ENCODE assay signal across 26 cellular contexts in the genomic region with DNA sequence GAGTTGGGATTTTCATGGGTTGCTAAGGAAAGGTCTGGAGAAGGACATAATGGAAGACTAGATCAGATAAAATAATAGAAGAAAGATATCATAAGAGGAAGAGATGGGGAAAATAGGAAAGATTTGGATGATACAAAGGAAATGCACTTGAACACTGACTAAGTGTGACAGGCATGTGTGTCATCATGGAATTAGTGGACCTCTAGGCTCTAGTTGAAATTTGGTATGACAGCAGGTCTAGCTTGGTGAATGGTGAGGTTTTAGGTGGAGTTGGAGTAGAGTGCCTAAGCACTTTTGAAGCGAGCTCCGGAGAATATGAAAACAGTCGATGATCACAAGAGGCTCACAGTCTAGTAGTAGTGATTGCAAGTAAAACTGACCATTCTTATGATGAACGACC.
"Had no signal": no experiment of that assay in that cellular context is flagged by ENCODE, and none has a peak within 500 bp of the region (broad histone marks: within the 10 kb centered on the region; RNA-seq: fewer than 3 reads in every experiment).

No MANE protein-coding gene starts in this region.

- H3K27me3 ChIP-seq: gastroesophageal sphincter, right lobe of liver, suprapubic skin, tibial nerve had no signal

- DNase-seq: activated CD4-positive, alpha-beta T cell treated with anti-CD3 and anti-CD28 coated beads, Interleukin-2, amount 10 ng/mL, durations not matched to agents 7 days and 5 days; activated CD4-positive, CD25-positive, alpha-beta regulatory T cell treated with anti-CD3 and anti-CD28 coated beads, Interleukin-2, amount 50 U/mL, for 72 hours; activated CD8-positive, alpha-beta T cell treated with anti-CD3 and anti-CD28 coated beads, Interleukin-2, amount 10 ng/mL, durations not matched to agents 7 days and 5 days; activated gamma-delta T cell; activated naive CD4-positive, alpha-beta T cell treated with anti-CD3 and anti-CD28 coated beads, Interleukin-2, amount 50 U/mL, for 16 hours; aorta; central memory CD4-positive, alpha-beta T cell; dermis blood vessel endothelial cell; effector CD8-positive, alpha-beta T cell; head of caudate nucleus; hypothalamus; mesenchymal stem cell; right lobe of liver; stimulated activated CD4-positive, alpha-beta T cell treated with anti-CD3 and anti-CD28 coated beads, Interleukin-1b, Interleukin-23, amount 100 ng/mL, for 48 hours; stimulated activated naive CD8-positive, alpha-beta T cell treated with anti-CD3 and anti-CD28 coated beads, Interleukin-15, amount 100 ng/mL, for 72 hours; WERI-Rb-1 had no signal

- H3K9me3 ChIP-seq: gastroesophageal sphincter, right lobe of liver, suprapubic skin, tibial nerve had no signal

- H3K36me3 ChIP-seq: gastroesophageal sphincter, right lobe of liver, suprapubic skin, tibial nerve, WERI-Rb-1 had no signal

- H3K27ac ChIP-seq: gastroesophageal sphincter, right lobe of liver, skin epidermis, suprapubic skin, tibial nerve, WERI-Rb-1 had no signal

- H3K27ac Mint-ChIP-seq: activated CD4-positive, alpha-beta T cell treated with anti-CD3 and anti-CD28 coated beads, Interleukin-2, amount 10 ng/mL, durations not matched to agents 7 days and 5 days; activated CD8-positive, alpha-beta T cell treated with anti-CD3 and anti-CD28 coated beads, Interleukin-2, amount 10 ng/mL, durations not matched to agents 7 days and 5 days; activated T-helper 1 cell treated with anti-CD3 and anti-CD28 coated beads, Interleukin-12 subunit alpha, Interleukin-12 subunit beta, Interleukin-2, Interleukin-4 antibody, amounts not matched to agents 30 ng/mL and 10 ng/mL and 1 ng/mL, durations not matched to agents 14 hours and 24 hours and 36 hours; brain; nephron; stimulated activated effector memory CD8-positive, alpha-beta T cell treated with anti-CD3 and anti-CD28 coated beads, Interleukin-12 subunit alpha, Interleukin-12 subunit beta, amount 100 ng/mL, for 72 hours; stimulated activated naive CD8-positive, alpha-beta T cell treated with anti-CD3 and anti-CD28 coated beads, Interleukin-15, amount 100 ng/mL, for 72 hours; T-helper 2 cell treated with Interferon-gamma antibody and Interleukin-4, amounts not matched to agents 5 μg/mL and 100 μg/mL, for 36 hours had no signal

- H3K4me1 ChIP-seq: gastroesophageal sphincter, right lobe of liver, suprapubic skin, tibial nerve had no signal

- H3K4me3 ChIP-seq: gastroesophageal sphincter, right lobe of liver, skin epidermis, suprapubic skin, tibial nerve had no signal

- H3K36me3 Mint-ChIP-seq: brain; stimulated activated effector memory CD8-positive, alpha-beta T cell treated with anti-CD3 and anti-CD28 coated beads, Interleukin-12 subunit alpha, Interleukin-12 subunit beta, amount 100 ng/mL, for 72 hours had no signal

- H3K4me3 Mint-ChIP-seq: activated CD4-positive, alpha-beta T cell treated with anti-CD3 and anti-CD28 coated beads, Interleukin-2, amount 10 ng/mL, durations not matched to agents 7 days and 5 days; activated CD8-positive, alpha-beta T cell treated with anti-CD3 and anti-CD28 coated beads, Interleukin-2, amount 10 ng/mL, durations not matched to agents 7 days and 5 days; activated T-helper 1 cell treated with anti-CD3 and anti-CD28 coated beads, Interleukin-12 subunit alpha, Interleukin-12 subunit beta, Interleukin-2, Interleukin-4 antibody, amounts not matched to agents 30 ng/mL and 10 ng/mL and 1 ng/mL, durations not matched to agents 14 hours and 24 hours and 36 hours; brain; nephron; stimulated activated effector memory CD8-positive, alpha-beta T cell treated with anti-CD3 and anti-CD28 coated beads, Interleukin-12 subunit alpha, Interleukin-12 subunit beta, amount 100 ng/mL, for 72 hours; stimulated activated naive CD8-positive, alpha-beta T cell treated with anti-CD3 and anti-CD28 coated beads, Interleukin-15, amount 100 ng/mL, for 72 hours; T-helper 2 cell treated with Interferon-gamma antibody and Interleukin-4, amounts not matched to agents 5 μg/mL and 100 μg/mL, for 36 hours had no signal

- H3K9me3 Mint-ChIP-seq: activated CD4-positive, alpha-beta T cell treated with anti-CD3 and anti-CD28 coated beads, Interleukin-2, amount 10 ng/mL, durations not matched to agents 7 days and 5 days; nephron; stimulated activated naive CD8-positive, alpha-beta T cell treated with anti-CD3 and anti-CD28 coated beads, Interleukin-15, amount 100 ng/mL, for 72 hours had no signal

- H3K4me1 Mint-ChIP-seq: activated CD4-positive, alpha-beta T cell treated with anti-CD3 and anti-CD28 coated beads, Interleukin-2, amount 10 ng/mL, durations not matched to agents 7 days and 5 days; brain; stimulated activated effector memory CD8-positive, alpha-beta T cell treated with anti-CD3 and anti-CD28 coated beads, Interleukin-12 subunit alpha, Interleukin-12 subunit beta, amount 100 ng/mL, for 72 hours; stimulated activated naive CD8-positive, alpha-beta T cell treated with anti-CD3 and anti-CD28 coated beads, Interleukin-15, amount 100 ng/mL, for 72 hours had no signal

- H3K27me3 Mint-ChIP-seq: brain had no signal

- ATAC-seq: activated CD8-positive, alpha-beta T cell treated with anti-CD3 and anti-CD28 coated beads, Interleukin-2, amount 10 ng/mL, durations not matched to agents 7 days and 5 days; esophagus mucosa; gastroesophageal sphincter; right lobe of liver; stimulated activated effector memory CD8-positive, alpha-beta T cell treated with anti-CD3 and anti-CD28 coated beads, Interleukin-12 subunit alpha, Interleukin-12 subunit beta, amount 100 ng/mL, for 72 hours; stimulated activated naive CD8-positive, alpha-beta T cell treated with anti-CD3 and anti-CD28 coated beads, Interleukin-15, amount 100 ng/mL, for 72 hours had no signal
